18 cellular contexts compared by ENCODE assay signal in the genomic region with DNA sequence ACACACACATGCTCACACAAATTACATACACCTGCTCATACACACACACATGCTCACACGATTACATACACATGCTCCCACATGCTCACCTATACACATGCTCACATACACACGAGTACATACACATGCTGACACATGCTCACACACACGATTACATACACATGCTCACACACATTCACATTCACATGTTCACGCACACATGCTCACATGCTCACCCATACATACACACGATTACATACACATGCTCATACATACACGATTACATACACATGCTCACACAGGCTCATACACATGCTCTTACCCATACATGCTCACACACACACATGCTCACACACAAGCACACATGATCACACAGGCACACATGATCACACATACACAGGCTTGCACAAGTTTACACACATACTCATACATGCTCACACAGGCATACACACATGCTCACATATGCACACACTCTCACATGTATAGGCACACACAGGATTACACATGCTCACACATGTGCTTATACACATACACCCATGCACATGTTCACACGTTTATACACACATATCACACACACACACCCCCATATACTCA.
DNase-seq lines count a peak whose midpoint lies in the region; ATAC-seq, FAIRE-seq and TF ChIP-seq lines count a peak whose summit lies in the region.
"Had no signal": no experiment of that assay in that cellular context is flagged by ENCODE, and none has a peak within 500 bp of the region (broad histone marks: within the 10 kb centered on the region; RNA-seq: fewer than 3 reads in every experiment).

No MANE protein-coding gene starts in this region.

- POLR2A ChIA-PET in GM12878 (lab: Charles Lee): no interaction called here

- H4K20me1 ChIP-seq in GM12878 (ENCODE audit: control insufficient read depth, insufficient read depth): no peaks in the 10 kb centered on the region

- H4K12ac ChIP-seq in trophoblast cell (ENCODE audit: low read depth, low read length): no peak overlapping the region

- no peak overlapping the region for H2BK120ac ChIP-seq in mesendoderm (ENCODE audit: low read depth, low read length)
- no peak overlapping the region for H2BK120ac ChIP-seq in trophoblast cell (ENCODE audit: insufficient read depth, low read length, poor library complexity)

- CTCF ChIA-PET in GM12878 (lab: Yijun Ruan, JAX): no interaction called here

- RAD21 ChIA-PET in GM12878 (lab: Charles Lee; ENCODE audit: unreplicated experiment): no interaction called here

- TF ChIP-seq CTCF in GM12878 (IDR thresholded peaks at IDR 0.05 in 2 of 3, conservative IDR thresholded peaks at IDR 0.05 in 1 of 3; ENCODE audit: control insufficient read depth in 2 of 3, extremely low read depth in 1 of 3, insufficient read depth in 1 of 3, low read depth in 3 of 3, low read length in 3 of 3): no peak

- H2AK5ac ChIP-seq in mesendoderm (ENCODE audit: low read length) (no peak overlapping the region), trophoblast cell (ENCODE audit: low read length) (no peak overlapping the region)

- H3K36me3 ChIP-seq in GM12878 (ENCODE audit: control insufficient read depth in 2 of 2, insufficient read depth in 2 of 2, low read length in 1 of 2): no peaks in the 10 kb centered on the region
- H3K36me3 ChIP-seq in mesendoderm (ENCODE audit: control insufficient read depth, insufficient read depth, low read length): no peaks in the 10 kb centered on the region
- no peaks in the 10 kb centered on the region for H3K36me3 ChIP-seq in trophoblast cell (ENCODE audit: control insufficient read depth in 1 of 2, insufficient read depth in 2 of 2, low read length in 2 of 2)

- no peak overlapping the region for H4K91ac ChIP-seq in trophoblast cell (ENCODE audit: low read depth, low read length)

- H3K4me2 ChIP-seq in GM12878 (ENCODE audit: control insufficient read depth, insufficient read depth) (no peak overlapping the region), mesendoderm (ENCODE audit: low read length) (no peak overlapping the region), trophoblast cell (ENCODE audit: low read length) (no peak overlapping the region)

- no peak overlapping the region for H3K23ac ChIP-seq in mesendoderm (ENCODE audit: low read length)
- no peak overlapping the region for H3K23ac ChIP-seq in trophoblast cell (ENCODE audit: low read length)

- H4K8ac ChIP-seq in mesendoderm (ENCODE audit: low read depth, low read length): no peak overlapping the region
- no peak overlapping the region for H4K8ac ChIP-seq in trophoblast cell (ENCODE audit: low read depth, low read length)

- H3K27ac ChIP-seq in GM12878 (ENCODE audit: control insufficient read depth, insufficient read depth) (no peak overlapping the region), mesendoderm (ENCODE audit: low read depth, low read length) (no peak overlapping the region), trophoblast cell (ENCODE audit: low read depth, low read length) (no peak overlapping the region)
- H3K27ac ChIP-seq: GM23248 had no signal

- no peak overlapping the region for H2BK5ac ChIP-seq in mesendoderm (ENCODE audit: low read length)
- H2BK5ac ChIP-seq in trophoblast cell (ENCODE audit: low read depth, low read length, poor library complexity): no peak overlapping the region

- FAIRE-seq in HTR-8/SVneo (lab: Jason Lieb, UNC) (peak; percentile 90), GM12878 (lab: Jason Lieb, UNC) (no peak)
- FAIRE-seq: GM19239 had no signal

- ATAC-seq in GM12878 (no peak), HG03025 (IDR thresholded peaks at IDR 0.05; ENCODE audit: low FRiP score, unreplicated experiment) (no peak), GM19455 (IDR thresholded peaks at IDR 0.05; ENCODE audit: unreplicated experiment) (no peak), GM19395 (IDR thresholded peaks at IDR 0.05; ENCODE audit: unreplicated experiment) (no peak)
- ATAC-seq: HCT116 had no signal

- H3K27me3 ChIP-seq in GM12878 (replicated peaks in 1 of 2; ENCODE audit: control insufficient read depth in 2 of 2, insufficient read depth in 2 of 2, low read length in 1 of 2) (no peaks in the 10 kb centered on the region), mesendoderm (ENCODE audit: insufficient read depth, low read length, poor library complexity) (no peaks in the 10 kb centered on the region), trophoblast cell (ENCODE audit: insufficient read depth, low read length) (no peaks in the 10 kb centered on the region)

- no peak overlapping the region for H3K4ac ChIP-seq in mesendoderm (ENCODE audit: low read depth, low read length)
- H3K4ac ChIP-seq in trophoblast cell (ENCODE audit: low read depth, low read length): no peak overlapping the region

- SMC1A ChIA-PET in GM12878 (lab: Charles Lee; ENCODE audit: uncharacterized antibody, unreplicated experiment): no interaction called here

- H4K5ac ChIP-seq in mesendoderm (ENCODE audit: low read length): no peak overlapping the region

- H3K4me1 ChIP-seq in GM12878 (ENCODE audit: control insufficient read depth, insufficient read depth, low read length) (no peaks in the 10 kb centered on the region), mesendoderm (ENCODE audit: control insufficient read depth, low read depth, low read length) (no peaks in the 10 kb centered on the region), trophoblast cell (ENCODE audit: control insufficient read depth in 1 of 2, insufficient read depth in 2 of 2, low read length in 2 of 2) (no peaks in the 10 kb centered on the region)

- H2AFZ ChIP-seq in GM12878 (ENCODE audit: control insufficient read depth, low read depth, low read length): no peak overlapping the region
- no peak overlapping the region for H2AFZ ChIP-seq in trophoblast cell (ENCODE audit: insufficient read depth, low read length, poor library complexity)
- H2AFZ ChIP-seq: GM23248 had no signal

- TF ChIP-seq EP300 in GM12878 (IDR thresholded peaks at IDR 0.05; ENCODE audit: borderline replicate concordance in 1 of 2, control insufficient read depth in 1 of 2, low read depth in 2 of 2, low read length in 2 of 2): no peak

- in situ Hi-C loops in GM12878 (cut with MboI): no loop called here

- 65% methylated on average over 7 of the region's 7 CpGs for WGBS in GM12878 (ENCODE audit: insufficient coverage, insufficient replicate concordance, low lambda C conversion rate, missing lambda C conversion rate)
- WGBS in mesendoderm (ENCODE audit: extremely low coverage, insufficient coverage, low lambda C conversion rate): no CpG with 5 or more reads among the region's 7 CpGs
- WGBS in trophoblast cell (ENCODE audit: extremely low coverage, insufficient coverage, insufficient read length): no CpG with 5 or more reads among the region's 7 CpGs

- H3K9me3 ChIP-seq in GM12878 (replicated peaks; ENCODE audit: control insufficient read depth, insufficient read depth, low read length): no peaks in the 10 kb centered on the region; the same call in 2 of the 3 replicates
- H3K9me3 ChIP-seq in trophoblast cell (ENCODE audit: insufficient read depth, low read depth, low read length): peaks cover 27% of the 10 kb centered on the region

- DNase-seq in HTR-8/SVneo (ENCODE audit: insufficient read length, low spot score): no peak
- DNase-seq in GM12878 (ENCODE audit: low read depth, low spot score): no peak
- DNase-seq in mesendoderm: no peak
- DNase-seq in trophoblast cell: no peak
- DNase-seq: C1 segment of cervical spinal cord; Calu3; CD4-positive, alpha-beta memory T cell; COR-L47; DMS53; DMS79 treated with DMSO at 0.1 percent for 48 hours; GF-D8; GM23248; H9 had no signal

- intact Hi-C loops in GM12878 (cut with micrococcal nuclease; ENCODE audit: unreplicated experiment): no loop called here

- TF ChIP-seq RAD21 in GM12878 (IDR thresholded peaks at IDR 0.05; ENCODE audit: insufficient read depth, low read depth, low read length): no peak

- TF ChIP-seq POLR2A in GM12878 (IDR thresholded peaks at IDR 0.05; ENCODE audit: low read depth, low read length): no peak

- no peak overlapping the region for H3K14ac ChIP-seq in trophoblast cell (ENCODE audit: low read length)

- H2BK15ac ChIP-seq in mesendoderm (replicated peaks; ENCODE audit: low read depth): no peak overlapping the region

- H3K4me3 ChIP-seq in GM12878: no peak overlapping the region
- H3K4me3 ChIP-seq in mesendoderm (ENCODE audit: low read length): peak overlapping the region; percentile 3
- H3K4me3 ChIP-seq in trophoblast cell (ENCODE audit: low read depth, low read length): peak overlapping the region; percentile 1
- H3K4me3 ChIP-seq: GM23248 had no signal

- H3K56ac ChIP-seq in mesendoderm (ENCODE audit: low read length): no peak overlapping the region

- H3K79me2 ChIP-seq in GM12878 (ENCODE audit: control insufficient read depth, insufficient read depth, low read length) (no peaks in the 10 kb centered on the region), mesendoderm (ENCODE audit: control insufficient read depth, insufficient read depth, low read length) (no peaks in the 10 kb centered on the region), trophoblast cell (ENCODE audit: control insufficient read depth, insufficient read depth, low read length, poor library complexity) (no peaks in the 10 kb centered on the region)

- H2BK12ac ChIP-seq in trophoblast cell (ENCODE audit: low read length): no peak overlapping the region

- H3K18ac ChIP-seq in mesendoderm (ENCODE audit: low read length) (no peak overlapping the region), trophoblast cell (ENCODE audit: low read length) (no peak overlapping the region)

- H3K79me1 ChIP-seq in mesendoderm (ENCODE audit: low read length) (no peaks in the 10 kb centered on the region), trophoblast cell (ENCODE audit: low read length) (no peaks in the 10 kb centered on the region)

- H3K9ac ChIP-seq in GM12878 (ENCODE audit: control insufficient read depth, insufficient read depth, low read length) (no peak overlapping the region), mesendoderm (ENCODE audit: low read length) (no peak overlapping the region), trophoblast cell (ENCODE audit: low read length) (no peak overlapping the region)
- H3K9ac ChIP-seq: GM23248 had no signal

- BruUV-seq in GM12878 (replicated peaks; lab: Mats Ljungman, UMichigan): no TSS peak

TF ChIP-seq in GM12878, 131 proteins besides CTCF, POLR2A, EP300 and RAD21 (continues in another document):
- no peak for TF ChIP-seq ESRRA (IDR thresholded peaks at IDR 0.05; ENCODE audit: low read length)
- TF ChIP-seq MYB (IDR thresholded peaks at IDR 0.05; ENCODE audit: borderline replicate concordance, low read depth, low read length): no peak
- TF ChIP-seq, protein P1, sequence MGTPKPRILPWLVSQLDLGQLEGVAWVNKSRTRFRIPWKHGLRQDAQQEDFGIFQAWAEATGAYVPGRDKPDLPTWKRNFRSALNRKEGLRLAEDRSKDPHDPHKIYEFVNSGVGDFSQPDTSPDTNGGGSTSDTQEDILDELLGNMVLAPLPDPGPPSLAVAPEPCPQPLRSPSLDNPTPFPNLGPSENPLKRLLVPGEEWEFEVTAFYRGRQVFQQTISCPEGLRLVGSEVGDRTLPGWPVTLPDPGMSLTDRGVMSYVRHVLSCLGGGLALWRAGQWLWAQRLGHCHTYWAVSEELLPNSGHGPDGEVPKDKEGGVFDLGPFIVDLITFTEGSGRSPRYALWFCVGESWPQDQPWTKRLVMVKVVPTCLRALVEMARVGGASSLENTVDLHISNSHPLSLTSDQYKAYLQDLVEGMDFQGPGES (IDR thresholded peaks at IDR 0.05): no peak
- no peak for TF ChIP-seq CHD1 (IDR thresholded peaks at IDR 0.05; ENCODE audit: low read depth, low read length)
